In the genomic region with DNA sequence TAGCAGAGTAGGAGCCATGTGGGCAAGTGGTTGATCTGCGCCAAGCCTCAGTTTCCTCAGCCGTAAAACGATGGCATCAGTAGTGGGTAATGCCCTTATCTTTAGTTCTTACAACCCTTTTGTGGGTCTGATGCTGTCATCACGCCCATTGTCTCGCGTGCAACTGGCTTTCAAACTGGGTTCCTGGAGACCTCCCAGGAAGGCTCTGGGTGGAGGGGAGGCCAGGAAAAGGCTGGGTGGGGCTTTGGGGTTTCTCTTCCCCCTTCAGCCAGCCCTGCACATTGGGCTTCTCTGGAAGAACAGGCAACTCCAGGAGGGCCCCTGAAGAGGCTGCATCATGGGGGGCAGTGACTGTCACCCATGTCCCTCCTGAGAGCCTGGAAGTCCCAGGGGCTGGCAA, we compare ENCODE assay signal across 11 cellular contexts. TPM values are rescaled to one million over a fixed set of nuclear protein-coding genes. Genes with fewer than 3 reads are reported as not detected.
DNase-seq lines count a peak whose midpoint lies in the region; ATAC-seq and TF ChIP-seq lines count a peak whose summit lies in the region.
"Not testable (repeated sequence)": the region's sequence is repeated elsewhere in the genome, so short reads cannot be mapped to it uniquely, and the experiment has no call there.
"Had no signal": no experiment of that assay in that cellular context is flagged by ENCODE, and none has a peak within 500 bp of the region (broad histone marks: within the 10 kb centered on the region; RNA-seq: fewer than 3 reads in every experiment).

No MANE protein-coding gene starts in this region.

- peak overlapping the region; percentile 86 to 100 (median 99) for H3K27ac Mint-ChIP-seq in CD4-positive, CD25-positive, alpha-beta regulatory T cell
- peak overlapping the region; percentile 46 to 85 (median 60) for H3K27ac Mint-ChIP-seq in IgD-negative memory B cell
- H3K27ac Mint-ChIP-seq in T-cell, result peak overlapping the region; percentile 98 to 99
- H3K27ac Mint-ChIP-seq in activated CD4-positive, alpha-beta T cell treated with anti-CD3 and anti-CD28 coated beads, Interleukin-2, amount 10 ng/mL, durations not matched to agents 7 days and 5 days, result peak overlapping the region; percentile 74
- H3K27ac Mint-ChIP-seq in activated T-cell treated with anti-CD3 and anti-CD28 coated beads, Interleukin-2, amount 50 U/mL, for 72 hours, result peak overlapping the region; percentile 73
- H3K27ac Mint-ChIP-seq in activated naive CD4-positive, alpha-beta T cell treated with anti-CD3 and anti-CD28 coated beads, Interleukin-2, amount 50 U/mL, for 72 hours, result peak overlapping the region; percentile 74 to 99
- H3K27ac Mint-ChIP-seq in endothelial cell (ENCODE audit: unreplicated experiment), result not testable (repeated sequence)
- peak overlapping the region; percentile 99 for H3K27ac Mint-ChIP-seq in stimulated activated effector memory CD8-positive, alpha-beta T cell treated with anti-CD3 and anti-CD28 coated beads, Interleukin-12 subunit alpha, Interleukin-12 subunit beta, amount 100 ng/mL, for 72 hours

- POLR2A ChIA-PET in T-cell (lab: Charles Lee), result not testable (repeated sequence)
- POLR2A ChIA-PET in activated CD4-positive, alpha-beta T cell treated with anti-CD3 and anti-CD28 coated beads, Interleukin-2, amount 10 ng/mL, durations not matched to agents 7 days and 5 days (lab: Charles Lee), result interaction anchor here (0.6 kb wide), 1 partner anchor 61 kb away, joined by 5 read pairs; no protein-coding TSS in a partner anchor

- H3K27ac ChIP-seq in CD4-positive, CD25-positive, alpha-beta regulatory T cell (ENCODE audit: insufficient read depth, low read length, poor library complexity, severe bottlenecking), result peak overlapping the region; percentile 41

- not testable (repeated sequence) for H3K9me3 Mint-ChIP-seq in CD4-positive, CD25-positive, alpha-beta regulatory T cell; IgD-negative memory B cell; T-cell; activated CD4-positive, alpha-beta T cell treated with anti-CD3 and anti-CD28 coated beads, Interleukin-2, amount 10 ng/mL, durations not matched to agents 7 days and 5 days; activated T-cell treated with anti-CD3 and anti-CD28 coated beads, Interleukin-2, amount 50 U/mL, for 72 hours; activated naive CD4-positive, alpha-beta T cell treated with anti-CD3 and anti-CD28 coated beads, Interleukin-2, amount 50 U/mL, for 72 hours; endothelial cell (ENCODE audit: unreplicated experiment); stimulated activated effector memory CD8-positive, alpha-beta T cell treated with anti-CD3 and anti-CD28 coated beads, Interleukin-12 subunit alpha, Interleukin-12 subunit beta, amount 100 ng/mL, for 72 hours

- ATAC-seq in CD4-positive, CD25-positive, alpha-beta regulatory T cell (ENCODE audit: low read depth in 2 of 2); T-cell (replicated peaks in 1 of 4); activated T-cell treated with anti-CD3 and anti-CD28 coated beads, Interleukin-2, amount 50 U/mL, for 72 hours (replicated peaks in 1 of 2); activated naive CD4-positive, alpha-beta T cell treated with anti-CD3 and anti-CD28 coated beads, Interleukin-2, amount 50 U/mL, for 72 hours; stimulated activated effector memory CD8-positive, alpha-beta T cell treated with anti-CD3 and anti-CD28 coated beads, Interleukin-12 subunit alpha, Interleukin-12 subunit beta, amount 100 ng/mL, for 72 hours: not testable (repeated sequence)

- not testable (repeated sequence) for DNase-seq in CD4-positive, CD25-positive, alpha-beta regulatory T cell; T-cell; activated CD4-positive, alpha-beta T cell treated with anti-CD3 and anti-CD28 coated beads, Interleukin-2, amount 10 ng/mL, durations not matched to agents 7 days and 5 days; activated T-cell treated with anti-CD3 and anti-CD28 coated beads, Interleukin-2, amount 50 U/mL, for 72 hours; activated naive CD4-positive, alpha-beta T cell treated with anti-CD3 and anti-CD28 coated beads, Interleukin-2, amount 50 U/mL, for 72 hours (ENCODE audit: low spot score in 2 of 2); endothelial cell (ENCODE audit: low spot score); stimulated activated effector memory CD8-positive, alpha-beta T cell treated with anti-CD3 and anti-CD28 coated beads, Interleukin-12 subunit alpha, Interleukin-12 subunit beta, amount 100 ng/mL, for 72 hours (ENCODE audit: low spot score in 2 of 2)

- H3K36me3 ChIP-seq in CD4-positive, CD25-positive, alpha-beta regulatory T cell (ENCODE audit: control insufficient read depth, insufficient read depth, low read length), result peaks cover 18% of the 10 kb centered on the region

- peaks cover 46% of the 10 kb centered on the region for H3K4me1 ChIP-seq in CD4-positive, CD25-positive, alpha-beta regulatory T cell (ENCODE audit: control insufficient read depth, insufficient read depth, low read length, poor library complexity, severe bottlenecking)

- CTCF ChIA-PET in T-cell (lab: Charles Lee); activated CD4-positive, alpha-beta T cell treated with anti-CD3 and anti-CD28 coated beads, Interleukin-2, amount 10 ng/mL, durations not matched to agents 7 days and 5 days (lab: Charles Lee): not testable (repeated sequence)

- H3K4me3 Mint-ChIP-seq in CD4-positive, CD25-positive, alpha-beta regulatory T cell, result peak overlapping the region in 3 of 4 donors; percentile 16 to 98 (median 97)
- H3K4me3 Mint-ChIP-seq in IgD-negative memory B cell (peak overlapping the region in 1 of 4 donors; percentile 61), T-cell (peak overlapping the region in 1 of 3 donors; percentile 92), endothelial cell (ENCODE audit: unreplicated experiment) (peak overlapping the region; percentile 21)
- H3K4me3 Mint-ChIP-seq in activated CD4-positive, alpha-beta T cell treated with anti-CD3 and anti-CD28 coated beads, Interleukin-2, amount 10 ng/mL, durations not matched to agents 7 days and 5 days, result not testable (repeated sequence)
- peak overlapping the region in 1 of 2 donors; percentile 82 for H3K4me3 Mint-ChIP-seq in activated T-cell treated with anti-CD3 and anti-CD28 coated beads, Interleukin-2, amount 50 U/mL, for 72 hours
- peak overlapping the region; percentile 95 for H3K4me3 Mint-ChIP-seq in stimulated activated effector memory CD8-positive, alpha-beta T cell treated with anti-CD3 and anti-CD28 coated beads, Interleukin-12 subunit alpha, Interleukin-12 subunit beta, amount 100 ng/mL, for 72 hours

- H3K9me3 ChIP-seq in CD4-positive, CD25-positive, alpha-beta regulatory T cell (ENCODE audit: control insufficient read depth in 2 of 2, low read length in 2 of 2), result not testable (repeated sequence)

- not testable (repeated sequence) for H3K27me3 Mint-ChIP-seq in CD4-positive, CD25-positive, alpha-beta regulatory T cell; IgD-negative memory B cell; T-cell; activated CD4-positive, alpha-beta T cell treated with anti-CD3 and anti-CD28 coated beads, Interleukin-2, amount 10 ng/mL, durations not matched to agents 7 days and 5 days; activated T-cell treated with anti-CD3 and anti-CD28 coated beads, Interleukin-2, amount 50 U/mL, for 72 hours (ENCODE audit: low read depth); endothelial cell (ENCODE audit: unreplicated experiment)

- peaks cover 14% of the 10 kb centered on the region for H3K36me3 Mint-ChIP-seq in CD4-positive, CD25-positive, alpha-beta regulatory T cell
- H3K36me3 Mint-ChIP-seq in IgD-negative memory B cell, result not testable (repeated sequence)
- peaks cover 27% of the 10 kb centered on the region for H3K36me3 Mint-ChIP-seq in T-cell
- H3K36me3 Mint-ChIP-seq in activated CD4-positive, alpha-beta T cell treated with anti-CD3 and anti-CD28 coated beads, Interleukin-2, amount 10 ng/mL, durations not matched to agents 7 days and 5 days (ENCODE audit: low read depth), result peaks cover 61% of the 10 kb centered on the region
- H3K36me3 Mint-ChIP-seq in activated T-cell treated with anti-CD3 and anti-CD28 coated beads, Interleukin-2, amount 50 U/mL, for 72 hours (ENCODE audit: insufficient read depth in 2 of 2), result peaks cover 26 to 33% of the 10 kb centered on the region in 2 donors
- peaks cover 41 to 49% of the 10 kb centered on the region in 2 donors for H3K36me3 Mint-ChIP-seq in activated naive CD4-positive, alpha-beta T cell treated with anti-CD3 and anti-CD28 coated beads, Interleukin-2, amount 50 U/mL, for 72 hours
- H3K36me3 Mint-ChIP-seq in endothelial cell (ENCODE audit: low read depth, unreplicated experiment), result peaks cover 11% of the 10 kb centered on the region
- peaks cover 95% of the 10 kb centered on the region for H3K36me3 Mint-ChIP-seq in stimulated activated effector memory CD8-positive, alpha-beta T cell treated with anti-CD3 and anti-CD28 coated beads, Interleukin-12 subunit alpha, Interleukin-12 subunit beta, amount 100 ng/mL, for 72 hours

- peaks cover 0 to 75% (median 42%) of the 10 kb centered on the region in 4 donors for H3K4me1 Mint-ChIP-seq in CD4-positive, CD25-positive, alpha-beta regulatory T cell
- peaks cover 5 to 28% (median 10%) of the 10 kb centered on the region in 3 donors for H3K4me1 Mint-ChIP-seq in IgD-negative memory B cell
- peaks cover 58 to 70% (median 60%) of the 10 kb centered on the region in 3 donors for H3K4me1 Mint-ChIP-seq in T-cell
- peaks cover 42% of the 10 kb centered on the region for H3K4me1 Mint-ChIP-seq in activated CD4-positive, alpha-beta T cell treated with anti-CD3 and anti-CD28 coated beads, Interleukin-2, amount 10 ng/mL, durations not matched to agents 7 days and 5 days
- H3K4me1 Mint-ChIP-seq in activated T-cell treated with anti-CD3 and anti-CD28 coated beads, Interleukin-2, amount 50 U/mL, for 72 hours (ENCODE audit: low read depth), result peaks cover 48% of the 10 kb centered on the region
- not testable (repeated sequence) for H3K4me1 Mint-ChIP-seq in endothelial cell (ENCODE audit: unreplicated experiment)
- H3K4me1 Mint-ChIP-seq in stimulated activated effector memory CD8-positive, alpha-beta T cell treated with anti-CD3 and anti-CD28 coated beads, Interleukin-12 subunit alpha, Interleukin-12 subunit beta, amount 100 ng/mL, for 72 hours, result peaks cover 63% of the 10 kb centered on the region

- not testable (repeated sequence) for H3K27me3 ChIP-seq in CD4-positive, CD25-positive, alpha-beta regulatory T cell (ENCODE audit: control insufficient read depth, insufficient read depth, low read length)

- not testable (repeated sequence) for H3K4me3 ChIP-seq in CD4-positive, CD25-positive, alpha-beta regulatory T cell (ENCODE audit: low read depth, low read length)

- TF ChIP-seq CTCF in endothelial cell (IDR thresholded peaks at IDR 0.05; ENCODE audit: unreplicated experiment), result not testable (repeated sequence)

RNA-seq across cellular contexts. Expression of gene PVRIG, which starts 5.1 kb away (rescaled TPM):
- 46.3 TPM for total RNA-seq in CD4-positive, CD25-positive, alpha-beta regulatory T cell
- 100 to 1,000 TPM in 2 of 4 donors, 10 to 100 TPM in 2; 89.0 to 126 (median 97.6) TPM for polyA plus RNA-seq in CD4-positive, CD25-positive, alpha-beta regulatory T cell
- 94.5 TPM for polyA plus RNA-seq in IgD-negative memory B cell
- total RNA-seq in T-cell, result 10 to 100 TPM; 45.0 to 96.8 (median 78.0) TPM
- 10 to 100 TPM; 61.2 to 66.6 TPM for total RNA-seq in activated CD4-positive, alpha-beta T cell treated with anti-CD3 and anti-CD28 coated beads, Interleukin-2, amount 10 ng/mL, durations not matched to agents 7 days and 5 days
- 10 to 100 TPM; 26.7 to 34.4 TPM for total RNA-seq in activated T-cell treated with anti-CD3 and anti-CD28 coated beads, Interleukin-2, amount 50 U/mL, for 72 hours
- total RNA-seq in activated naive CD4-positive, alpha-beta T cell treated with anti-CD3 and anti-CD28 coated beads, Interleukin-2, amount 50 U/mL, for 72 hours, result 10 to 100 TPM; 20.8 to 30.6 TPM
- total RNA-seq in endothelial cell (ENCODE audit: unreplicated experiment), result not detected
- total RNA-seq: H1, HT1080, NCI-H460 had no signal

RNA-seq across cellular contexts. Expression of gene STAG3, which starts 47.2 kb away (rescaled TPM):
- 6.2 TPM for total RNA-seq in CD4-positive, CD25-positive, alpha-beta regulatory T cell
- polyA plus RNA-seq in CD4-positive, CD25-positive, alpha-beta regulatory T cell, result 1 to 10 TPM in 1 of 4 donors, under 1 TPM in 3; 0.53 to 4.0 (median 0.77) TPM
- 61.5 TPM for polyA plus RNA-seq in IgD-negative memory B cell
- total RNA-seq in T-cell, result 1 to 10 TPM; 4.8 to 8.7 (median 7.3) TPM
- total RNA-seq in activated CD4-positive, alpha-beta T cell treated with anti-CD3 and anti-CD28 coated beads, Interleukin-2, amount 10 ng/mL, durations not matched to agents 7 days and 5 days, result 10 to 100 TPM; 24.2 to 24.7 TPM
- total RNA-seq in activated T-cell treated with anti-CD3 and anti-CD28 coated beads, Interleukin-2, amount 50 U/mL, for 72 hours, result 100 to 1,000 TPM; 103 to 121 TPM
- 10 to 100 TPM; 33.3 to 54.2 TPM for total RNA-seq in activated naive CD4-positive, alpha-beta T cell treated with anti-CD3 and anti-CD28 coated beads, Interleukin-2, amount 50 U/mL, for 72 hours
- total RNA-seq in endothelial cell (ENCODE audit: unreplicated experiment), result 1.9 TPM

RNA-seq across cellular contexts. Expression of gene GPC2, which starts 47.7 kb away (rescaled TPM):
- total RNA-seq in CD4-positive, CD25-positive, alpha-beta regulatory T cell, result 7.0 TPM
- polyA plus RNA-seq in CD4-positive, CD25-positive, alpha-beta regulatory T cell, result under 1 TPM in 3 of 4 donors, not detected in 1; 0.16 to 0.27 (median 0.23) TPM
- polyA plus RNA-seq in IgD-negative memory B cell, result 0.23 TPM
- total RNA-seq in T-cell, result 10 to 100 TPM; 12.4 to 37.0 (median 26.3) TPM
- total RNA-seq in activated CD4-positive, alpha-beta T cell treated with anti-CD3 and anti-CD28 coated beads, Interleukin-2, amount 10 ng/mL, durations not matched to agents 7 days and 5 days, result 10 to 100 TPM; 13.9 to 20.9 TPM
- 10 to 100 TPM in 1 of 2 donors, 1 to 10 TPM in 1; 9.7 to 14.2 TPM for total RNA-seq in activated T-cell treated with anti-CD3 and anti-CD28 coated beads, Interleukin-2, amount 50 U/mL, for 72 hours
- total RNA-seq in activated naive CD4-positive, alpha-beta T cell treated with anti-CD3 and anti-CD28 coated beads, Interleukin-2, amount 50 U/mL, for 72 hours, result 10 to 100 TPM in 1 of 2 donors, 1 to 10 TPM in 1; 7.0 to 18.9 TPM
- total RNA-seq in endothelial cell (ENCODE audit: unreplicated experiment), result 27.2 TPM

RNA-seq across cellular contexts. Expression of gene GAL3ST4, which starts 56.5 kb away (rescaled TPM):
- 6.1 TPM for total RNA-seq in CD4-positive, CD25-positive, alpha-beta regulatory T cell
- 1 to 10 TPM; 2.6 to 7.7 (median 5.3) TPM for polyA plus RNA-seq in CD4-positive, CD25-positive, alpha-beta regulatory T cell
- 0.38 TPM for polyA plus RNA-seq in IgD-negative memory B cell
- total RNA-seq in T-cell (10 to 100 TPM; 10.5 to 29.7 (median 18.0) TPM), endothelial cell (ENCODE audit: unreplicated experiment) (4.4 TPM)
- 10 to 100 TPM; 14.2 to 15.6 TPM for total RNA-seq in activated CD4-positive, alpha-beta T cell treated with anti-CD3 and anti-CD28 coated beads, Interleukin-2, amount 10 ng/mL, durations not matched to agents 7 days and 5 days
- total RNA-seq in activated T-cell treated with anti-CD3 and anti-CD28 coated beads, Interleukin-2, amount 50 U/mL, for 72 hours, result 10 to 100 TPM in 1 of 2 donors, 1 to 10 TPM in 1; 6.9 to 11.7 TPM
- total RNA-seq in activated naive CD4-positive, alpha-beta T cell treated with anti-CD3 and anti-CD28 coated beads, Interleukin-2, amount 50 U/mL, for 72 hours, result 10 to 100 TPM in 1 of 2 donors, 1 to 10 TPM in 1; 7.7 to 12.5 TPM

Comparison
In these comparisons a context has a peak if more than half of its experiments do, and no peak if none do; other contexts are left out.
1. RNA of gene PVRIG, which starts 5.1 kb away (total RNA-seq): 45.0 to 96.8 TPM in T-cell, 61.2 to 66.6 TPM in activated CD4-positive, alpha-beta T cell treated with anti-CD3 and anti-CD28 coated beads, Interleukin-2, amount 10 ng/mL, durations not matched to agents 7 days and 5 days, 46.3 TPM in CD4-positive, CD25-positive, alpha-beta regulatory T cell (single experiment), 26.7 to 34.4 TPM in activated T-cell treated with anti-CD3 and anti-CD28 coated beads, Interleukin-2, amount 50 U/mL, for 72 hours and 20.8 to 30.6 TPM in activated naive CD4-positive, alpha-beta T cell treated with anti-CD3 and anti-CD28 coated beads, Interleukin-2, amount 50 U/mL, for 72 hours; not detected in endothelial cell (single experiment); every median in the first group is over 10 times any median in the second.